ENCODE assay signal across 8 cellular contexts in genomic region chr16:30065112-30065942, GRCh38. TPM values are rescaled to one million over a fixed set of nuclear protein-coding genes. Genes with fewer than 3 reads are reported as not detected.
DNase-seq lines count a peak whose midpoint lies in the region; ATAC-seq and TF ChIP-seq lines count a peak whose summit lies in the region.

Gene ALDOA, plus strand, starts transcription at chr16:30065760. Its CDS starts 1,138 bp downstream, at chr16:30066898.

- H3K36me3 ChIP-seq in OCI-LY3 (replicated peaks; ENCODE audit: low read depth, low read length) = peaks cover 44% of the 10 kb centered on the region

- H3K4me2 ChIP-seq in OCI-LY3 (ENCODE audit: low read length) = peak within 1 kb of the TSS; percentile 88

- H3K4me1 Mint-ChIP-seq in Calu3 (ENCODE audit: low read depth, unreplicated experiment) (peaks cover 47% of the 10 kb centered on the region), endothelial cell (ENCODE audit: unreplicated experiment) (peaks cover 14% of the 10 kb centered on the region)

- CTCF ChIA-PET in Calu3 (lab: Charles Lee) = interaction anchor here (0.5 to 3.3 kb wide), 8 partner anchors 10 to 365 kb away, joined by 3 to 20 read pairs (median 4); partner anchors contain the start of genes ASPHD1, DCTPP1 and TBX6

- H3K27ac ChIP-seq in OCI-LY3 (ENCODE audit: low read length) = peak within 1 kb of the TSS; percentile 92

- no TSS peak for BruUV-seq in Calu3 (replicated peaks; lab: Mats Ljungman, UMichigan)

- H3K4me3 Mint-ChIP-seq in Calu3 (ENCODE audit: low read depth, unreplicated experiment) (peak within 1 kb of the TSS; percentile 83), endothelial cell (ENCODE audit: unreplicated experiment) (peak within 1 kb of the TSS; percentile 92)

- H3K4me3 ChIP-seq in OCI-LY3 (ENCODE audit: low read length) = peak within 1 kb of the TSS; percentile 94

- intact Hi-C loops in Calu3 (cut with micrococcal nuclease; ENCODE audit: unreplicated experiment) = no loop called here

- peak; percentile 71 for ATAC-seq in GM21447 (IDR thresholded peaks at IDR 0.05; ENCODE audit: unreplicated experiment)

- H3K27ac Mint-ChIP-seq in Calu3 (ENCODE audit: unreplicated experiment) (peak within 1 kb of the TSS; percentile 87), endothelial cell (ENCODE audit: unreplicated experiment) (peak within 1 kb of the TSS; percentile 90)

- H3K27me3 Mint-ChIP-seq in Calu3 (ENCODE audit: unreplicated experiment) (no peaks in the 10 kb centered on the region), endothelial cell (ENCODE audit: unreplicated experiment) (peaks cover 12% of the 10 kb centered on the region)

- H3K4me1 ChIP-seq in OCI-LY3 (ENCODE audit: low read length) = peaks cover 18% of the 10 kb centered on the region

- no peak for TF ChIP-seq CTCF in Calu3 (IDR thresholded peaks at IDR 0.05; ENCODE audit: unreplicated experiment)
- no peak for TF ChIP-seq CTCF in OCI-LY3 (IDR thresholded peaks at IDR 0.05; ENCODE audit: low read depth, low read length)
- TF ChIP-seq CTCF in endothelial cell (IDR thresholded peaks at IDR 0.05; ENCODE audit: unreplicated experiment) = no peak

- H3K9me3 Mint-ChIP-seq in Calu3 (ENCODE audit: low read depth, unreplicated experiment) (no peaks in the 10 kb centered on the region), endothelial cell (ENCODE audit: unreplicated experiment) (no peaks in the 10 kb centered on the region)

- no peaks in the 10 kb centered on the region for H3K9me3 ChIP-seq in OCI-LY3 (ENCODE audit: insufficient read depth, low read length)

- peak; percentile 100 for DNase-seq in Calu3
- DNase-seq in HuH-7 (ENCODE audit: low spot score) = peak; percentile 93
- peak; percentile 98 for DNase-seq in activated CD8-positive, alpha-beta memory T cell treated with anti-CD3 and anti-CD28 coated beads, Interleukin-2, amount 50 U/mL, for 48 hours
- peak; percentile 94 for DNase-seq in endothelial cell (ENCODE audit: low spot score)
- DNase-seq in middle frontal gyrus (ENCODE audit: extremely low spot score, low spot score) = peak; percentile 97
- peak; percentile 97 to 98 for DNase-seq in stimulated activated CD8-positive, alpha-beta memory T cell treated with anti-CD3 and anti-CD28 coated beads, Interleukin-2, amount 100 ng/mL, for 48 hours (ENCODE audit: low read depth in 2 of 2)

- no peak within 1 kb of the TSS; the same call in 1 of the 2 replicates for H2AFZ ChIP-seq in OCI-LY3 (ENCODE audit: low read depth, low read length)

- peaks cover 63% of the 10 kb centered on the region for H3K79me2 ChIP-seq in OCI-LY3 (ENCODE audit: low read length)

- H3K27me3 ChIP-seq in OCI-LY3 (ENCODE audit: low read depth, low read length) = no peaks in the 10 kb centered on the region

- peaks cover 42% of the 10 kb centered on the region for H4K20me1 ChIP-seq in OCI-LY3 (ENCODE audit: insufficient read depth, low read length)

- peak within 1 kb of the TSS; percentile 92 for H3K9ac ChIP-seq in OCI-LY3 (ENCODE audit: low read length)

- H3K36me3 Mint-ChIP-seq in Calu3 (ENCODE audit: insufficient read depth, unreplicated experiment) (peaks cover 70% of the 10 kb centered on the region), endothelial cell (ENCODE audit: low read depth, unreplicated experiment) (peaks cover 33% of the 10 kb centered on the region)

RNA-seq across cellular contexts. Expression of gene ALDOA, which starts in this region (rescaled TPM):
- total RNA-seq in Calu3 (2022) (1,549 and 1,562 TPM in 2 replicates), endothelial cell (ENCODE audit: unreplicated experiment) (551 TPM)

Comparison
In these comparisons a context has a peak if more than half of its experiments do, and no peak if none do; other contexts are left out.
1. Peak in every context shown above with its lines: DNase-seq, ATAC-seq, H3K4me3 ChIP-seq and H3K27ac ChIP-seq.